ENCODE assay signal across 27 cellular contexts in the genomic region with DNA sequence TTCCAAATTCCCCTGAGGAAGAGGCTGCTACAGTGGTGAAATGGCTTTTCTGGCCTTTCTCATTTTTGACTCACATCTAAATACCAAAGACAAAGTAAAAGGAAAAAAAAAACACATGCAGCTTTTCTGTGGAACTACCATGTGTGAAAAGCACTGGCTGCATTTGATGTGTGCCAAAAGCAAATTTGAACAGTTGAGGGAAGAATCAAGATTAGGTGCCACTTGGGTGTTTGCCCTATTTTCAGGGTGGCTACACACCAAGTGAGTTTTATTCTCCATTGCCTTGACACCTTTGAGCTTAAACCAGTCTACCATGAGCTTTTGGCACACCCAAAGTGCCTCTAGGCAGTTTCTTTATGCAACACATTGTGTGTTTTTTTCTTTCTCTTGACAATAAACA.
"Had no signal": no experiment of that assay in that cellular context is flagged by ENCODE, and none has a peak within 500 bp of the region (broad histone marks: within the 10 kb centered on the region; RNA-seq: fewer than 3 reads in every experiment).

No MANE protein-coding gene starts in this region.

- H3K4me3 ChIP-seq: psoas muscle, right lobe of liver, sigmoid colon, suprapubic skin, testis, tibial artery, transverse colon, upper lobe of right lung, uterus had no signal

- ATAC-seq: naive thymus-derived CD8-positive, alpha-beta T cell; natural killer cell treated with Interleukin-12 subunit alpha and Interleukin-12 subunit beta and Interleukin-15 and Interleukin-18, amount 100 ng/mL, for 72 hours; psoas muscle; right cardiac atrium; right lobe of liver; stimulated activated effector memory CD8-positive, alpha-beta T cell treated with anti-CD3 and anti-CD28 coated beads, Interleukin-12 subunit alpha, Interleukin-12 subunit beta, amount 100 ng/mL, for 72 hours; stimulated activated naive B cell treated with anti-CD40 and anti-IgM and Interleukin-4, amounts not matched to agents 10 μg/mL and 1 μg/mL and 100 μg/mL, for 72 hours; stimulated activated naive CD8-positive, alpha-beta T cell treated with anti-CD3 and anti-CD28 coated beads, Interleukin-15, amount 100 ng/mL, for 72 hours; upper lobe of right lung had no signal

- H3K27ac ChIP-seq: neutrophil, parathyroid adenoma, psoas muscle, right lobe of liver, sigmoid colon, suprapubic skin, testis, tibial artery, transverse colon, upper lobe of right lung, uterus had no signal

- H3K36me3 ChIP-seq: neutrophil, right lobe of liver, sigmoid colon, suprapubic skin, tibial artery, transverse colon, upper lobe of right lung, uterus had no signal

- H3K9me3 ChIP-seq: neutrophil, psoas muscle, right lobe of liver, sigmoid colon, suprapubic skin, testis, tibial artery, transverse colon, upper lobe of right lung, uterus had no signal

- DNase-seq: naive thymus-derived CD8-positive, alpha-beta T cell; nephron progenitor cell; nucleus accumbens; posterior cingulate gyrus; psoas muscle; right cardiac atrium; right lobe of liver; sigmoid colon; small intestine; stimulated activated CD4-positive, alpha-beta T cell treated with anti-CD3 and anti-CD28 coated beads, Interleukin-15, amount 100 ng/mL, for 24 hours; stimulated activated CD4-positive, alpha-beta T cell treated with anti-CD3 and anti-CD28 coated beads, Interleukin-2, amount 100 ng/mL, for 24 hours; stimulated activated CD4-positive, alpha-beta T cell treated with anti-CD3 and anti-CD28 coated beads, Interleukin-2, amount 100 ng/mL, for 48 hours; stimulated activated CD4-positive, alpha-beta T cell treated with anti-CD3 and anti-CD28 coated beads, Interleukin-4, amount 100 ng/mL, for 24 hours; stimulated activated naive B cell treated with anti-CD40 and anti-IgM and Interleukin-4, amounts not matched to agents 10 μg/mL and 1 μg/mL and 100 μg/mL, for 72 hours; stimulated activated naive CD4-positive, alpha-beta T cell treated with Interleukin-2 at 50 U/mL for 16 hours; stimulated activated naive CD8-positive, alpha-beta T cell treated with anti-CD3 and anti-CD28 coated beads, Interleukin-15, amount 100 ng/mL, for 72 hours; substantia nigra; testis; tibial artery; transverse colon; upper lobe of right lung; uterus had no signal

- FAIRE-seq: small intestine had no signal

- H3K27me3 ChIP-seq: neutrophil, right lobe of liver, sigmoid colon, suprapubic skin, testis, tibial artery, transverse colon, upper lobe of right lung, uterus had no signal

- H3K4me1 ChIP-seq: parathyroid adenoma, psoas muscle, right lobe of liver, sigmoid colon, suprapubic skin, testis, tibial artery, transverse colon, upper lobe of right lung, uterus had no signal
